ENCODE assay signal across 15 cellular contexts in the genomic region with DNA sequence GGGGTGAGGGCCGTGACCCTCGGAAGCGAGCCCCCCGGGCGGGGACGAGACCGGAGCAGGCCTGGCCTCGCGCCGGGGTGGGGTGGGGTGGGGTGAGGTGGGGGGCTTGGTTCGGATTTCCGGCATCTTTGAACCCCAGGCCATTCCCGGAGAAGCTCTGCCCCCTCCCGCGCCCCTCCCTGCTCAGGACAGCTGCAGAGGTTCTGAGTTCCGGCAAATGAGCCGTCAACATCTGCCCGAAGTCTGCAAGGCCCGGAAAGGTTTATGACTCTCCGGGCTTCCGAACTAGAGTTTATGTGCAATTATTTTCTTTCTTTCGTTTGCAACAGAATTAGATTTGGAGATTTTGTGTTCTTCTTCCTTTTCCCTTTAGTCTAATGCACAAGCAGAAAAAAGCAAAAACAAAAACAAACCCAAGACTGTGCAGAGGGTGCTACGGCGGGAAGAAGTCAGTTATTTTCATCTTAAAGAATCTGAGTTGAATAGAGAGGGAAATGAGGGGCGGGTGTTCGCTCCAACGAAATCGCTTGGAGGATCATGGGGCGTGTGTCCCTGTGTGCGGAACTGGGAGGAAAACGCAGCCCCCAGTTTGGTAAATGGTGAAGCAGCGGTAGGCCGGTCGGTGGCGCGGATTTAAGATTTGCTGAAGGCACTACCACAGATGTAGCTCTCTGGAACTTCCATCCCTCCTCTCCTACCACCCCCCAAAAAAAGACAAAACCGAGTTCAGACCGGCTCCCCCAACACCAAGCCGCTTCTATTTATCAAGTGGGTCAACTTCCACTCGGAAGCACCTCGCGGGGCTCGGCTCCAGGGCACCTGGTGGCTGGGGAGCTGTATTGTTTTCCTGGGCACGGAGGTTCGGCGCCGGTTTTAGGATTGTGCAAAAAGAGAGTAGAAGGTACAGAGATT. TPM values are rescaled to one million over a fixed set of nuclear protein-coding genes. Genes with fewer than 3 reads are reported as not detected.
A peak's percentile ranks its signal among the peaks of the same experiment; 100 is the strongest.
DNase-seq lines count a peak whose midpoint lies in the region; ATAC-seq and TF ChIP-seq lines count a peak whose summit lies in the region.
"Had no signal": no experiment of that assay in that cellular context is flagged by ENCODE, and none has a peak within 500 bp of the region (broad histone marks: within the 10 kb centered on the region; RNA-seq: fewer than 3 reads in every experiment).

No MANE protein-coding gene starts in this region.

- H3K27ac Mint-ChIP-seq in activated T-helper 17 cell treated with anti-CD3 and anti-CD28 coated beads, Interleukin-2, amount 50 U/mL, for 72 hours, result peak overlapping the region; percentile 22
- H3K27ac Mint-ChIP-seq in memory B cell, result peak overlapping the region; percentile 83

- TF ChIP-seq CTCF in AG09309 (IDR thresholded peaks at IDR 0.05; ENCODE audit: control insufficient read depth, insufficient read depth, low read depth, low read length, missing control alignments), result no peak
- TF ChIP-seq CTCF in GM10248 (IDR thresholded peaks at IDR 0.05; ENCODE audit: control extremely low read depth, extremely low read depth, low read depth, missing control alignments), result no peak
- TF ChIP-seq CTCF in MM.1S (IDR thresholded peaks at IDR 0.05; ENCODE audit: low read length), result no peak

- no peaks in the 10 kb centered on the region for H4K20me1 ChIP-seq in MM.1S (ENCODE audit: insufficient read depth, low read length)

- H3K79me2 ChIP-seq in MM.1S (ENCODE audit: low read length), result no peaks in the 10 kb centered on the region

- CTCF ChIA-PET in GM10248 (lab: Yijun Ruan, JAX), result no interaction called here

- peaks cover 51% of the 10 kb centered on the region for H3K27me3 Mint-ChIP-seq in activated T-helper 17 cell treated with anti-CD3 and anti-CD28 coated beads, Interleukin-2, amount 50 U/mL, for 72 hours
- H3K27me3 Mint-ChIP-seq in memory B cell, result peaks cover 24% of the 10 kb centered on the region

- H3K4me1 Mint-ChIP-seq in activated T-helper 17 cell treated with anti-CD3 and anti-CD28 coated beads, Interleukin-2, amount 50 U/mL, for 72 hours, result peaks cover 23% of the 10 kb centered on the region
- H3K4me1 Mint-ChIP-seq in memory B cell, result peaks cover 19% of the 10 kb centered on the region

- H2AFZ ChIP-seq in MM.1S (ENCODE audit: low read length), result no peak overlapping the region

- no peak overlapping the region for H3K4me2 ChIP-seq in MM.1S (ENCODE audit: low read depth, low read length)

- no peaks in the 10 kb centered on the region for H3K36me3 ChIP-seq in MM.1S (replicated peaks; ENCODE audit: insufficient read depth, low read length)
- H3K36me3 ChIP-seq: BLaER1 treated with 17β-estradiol and CSF1 and Interleukin-3, amounts not matched to agents 10 nM and 100 nM; heart left ventricle; right atrium auricular region had no signal

- no peaks in the 10 kb centered on the region for H3K9me2 ChIP-seq in MM.1S (replicated peaks; ENCODE audit: insufficient read depth, low read length)

- H3K27me3 ChIP-seq in MM.1S (replicated peaks; ENCODE audit: insufficient read depth, low read length), result peaks cover 57% of the 10 kb centered on the region

- no peaks in the 10 kb centered on the region for H3K4me1 ChIP-seq in MM.1S (ENCODE audit: low read length)

- H3K4me3 ChIP-seq in AG09309 (ENCODE audit: control insufficient read depth, low read depth, low read length) (peak overlapping the region; percentile 37), MM.1S (ENCODE audit: low read length) (no peak overlapping the region)

- no peaks in the 10 kb centered on the region for H3F3A ChIP-seq in MM.1S (ENCODE audit: insufficient read depth, low read length)

- H3K9ac ChIP-seq in MM.1S (ENCODE audit: low read length), result no peak overlapping the region
- H3K9ac ChIP-seq: BLaER1 treated with 17β-estradiol and CSF1 and Interleukin-3, amounts not matched to agents 10 nM and 100 nM had no signal

- H3K36me3 Mint-ChIP-seq in activated T-helper 17 cell treated with anti-CD3 and anti-CD28 coated beads, Interleukin-2, amount 50 U/mL, for 72 hours (ENCODE audit: low read depth), result peaks cover 6% of the 10 kb centered on the region
- H3K36me3 Mint-ChIP-seq in memory B cell, result peaks cover 3% of the 10 kb centered on the region

- H3K9me3 ChIP-seq in MM.1S (replicated peaks; ENCODE audit: insufficient read depth, low read length), result no peaks in the 10 kb centered on the region
- H3K9me3 ChIP-seq: heart left ventricle, right atrium auricular region had no signal

- peak overlapping the region; percentile 63 for H3K4me3 Mint-ChIP-seq in activated T-helper 17 cell treated with anti-CD3 and anti-CD28 coated beads, Interleukin-2, amount 50 U/mL, for 72 hours
- H3K4me3 Mint-ChIP-seq in memory B cell, result no peak overlapping the region

- POLR2A ChIA-PET in GM10248 (lab: Yijun Ruan, JAX), result no interaction called here

- ATAC-seq in activated T-helper 17 cell treated with anti-CD3 and anti-CD28 coated beads, Interleukin-2, amount 50 U/mL, for 72 hours (replicated peaks), result no peak
- no peak for ATAC-seq in memory B cell (ENCODE audit: low read depth)
- ATAC-seq: heart left ventricle had no signal

- DNase-seq in AG09309 (ENCODE audit: low read depth), result no peak
- DNase-seq in GM10248 (ENCODE audit: extremely low spot score), result peak; percentile 27
- DNase-seq in memory B cell (ENCODE audit: low spot score in 2 of 2), result peak in 1 of 2 donors; percentile 39
- no peak for DNase-seq in MM.1S
- no peak for DNase-seq in central memory CD4-positive, alpha-beta T cell
- DNase-seq in SW480 (ENCODE audit: low spot score), result no peak
- DNase-seq in NCI-H510A (lab: John Stamatoyannopoulos, UW), result no peak
- DNase-seq: heart left ventricle, Karpas-422, NCI-H226 had no signal

- H3K9me3 Mint-ChIP-seq in activated T-helper 17 cell treated with anti-CD3 and anti-CD28 coated beads, Interleukin-2, amount 50 U/mL, for 72 hours, result no peaks in the 10 kb centered on the region
- peaks cover 1% of the 10 kb centered on the region for H3K9me3 Mint-ChIP-seq in memory B cell

- no peak overlapping the region for H3K27ac ChIP-seq in MM.1S (ENCODE audit: low read length)
- H3K27ac ChIP-seq: BLaER1 treated with 17β-estradiol and CSF1 and Interleukin-3, amounts not matched to agents 10 nM and 100 nM; heart left ventricle; right atrium auricular region; VCaP had no signal

RNA-seq across cellular contexts. Expression of gene LHX2, which starts 4.8 kb away (rescaled TPM):
- not detected for total RNA-seq in activated T-helper 17 cell treated with anti-CD3 and anti-CD28 coated beads, Interleukin-2, amount 50 U/mL, for 72 hours
- total RNA-seq: ureter had no signal
